Comparison of ENCODE assay signal across 26 cellular contexts in the genomic region with DNA sequence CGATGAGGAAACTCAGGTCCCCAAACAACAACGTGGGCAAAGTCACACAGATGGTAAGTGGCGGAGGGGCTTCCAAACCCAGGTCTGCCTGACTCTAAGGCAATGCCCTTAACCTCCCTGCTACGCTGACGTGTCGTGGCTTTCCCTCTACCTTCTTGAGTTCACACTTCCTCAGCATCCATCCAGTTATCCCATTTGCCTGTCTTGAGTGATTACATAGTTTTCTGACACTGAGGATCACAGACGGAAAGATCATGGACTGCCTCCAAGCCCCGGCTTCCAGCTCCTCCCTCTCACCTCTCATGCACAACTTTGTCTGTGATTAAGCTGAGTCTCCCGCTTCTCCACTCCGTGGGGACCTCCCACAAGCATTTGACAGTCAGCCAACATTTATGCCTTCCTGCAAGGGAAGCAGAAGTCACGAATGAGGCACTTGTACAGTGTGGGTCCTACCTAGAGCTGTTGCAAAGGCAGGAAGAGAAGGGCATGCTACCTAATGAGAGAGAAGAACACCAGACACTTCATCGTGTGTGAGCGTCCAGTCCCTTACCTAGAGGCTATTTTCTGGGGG. TPM values are rescaled to one million over a fixed set of nuclear protein-coding genes. Genes with fewer than 3 reads are reported as not detected.
DNase-seq lines count a peak whose midpoint lies in the region; ATAC-seq and TF ChIP-seq lines count a peak whose summit lies in the region.
"Had no signal": no experiment of that assay in that cellular context is flagged by ENCODE, and none has a peak within 500 bp of the region (broad histone marks: within the 10 kb centered on the region; RNA-seq: fewer than 3 reads in every experiment).

No MANE protein-coding gene starts in this region.

- H3K27ac ChIP-seq in ovary: no peak overlapping the region
- H3K27ac ChIP-seq: epithelial cell of prostate, right lobe of liver had no signal

- H3K27ac Mint-ChIP-seq in brain: peak overlapping the region in 3 of 5 experiments; percentile 1 to 76 (median 32)
- peak overlapping the region; percentile 25 to 90 (median 69) for H3K27ac Mint-ChIP-seq in naive B cell
- no peak overlapping the region for H3K27ac Mint-ChIP-seq in immature natural killer cell
- H3K27ac Mint-ChIP-seq in activated CD4-positive, alpha-beta T cell treated with anti-CD3 and anti-CD28 coated beads, Interleukin-2, amount 10 ng/mL, durations not matched to agents 24 days and 14 days: no peak overlapping the region
- H3K27ac Mint-ChIP-seq: activated CD8-positive, alpha-beta T cell treated with anti-CD3 and anti-CD28 coated beads, Interleukin-2, amount 10 ng/mL, durations not matched to agents 7 days and 5 days; activated naive CD8-positive, alpha-beta T cell treated with anti-CD3 and anti-CD28 coated beads, Interleukin-2, amount 10 ng/mL, durations not matched to agents 7 days and 5 days had no signal

- intact Hi-C loops in cardiac septum (cut with DNase I): no loop called here
- intact Hi-C loops in Right ventricle myocardium superior (cut with DNase I): no loop called here
- intact Hi-C loops in activated CD4-positive, alpha-beta T cell treated with anti-CD3 and anti-CD28 coated beads, Interleukin-2, amount 10 ng/mL, durations not matched to agents 24 days and 14 days (cut with micrococcal nuclease): no loop called here
- intact Hi-C loops in ovary (cut with DNase I): no loop called here

- H3K27me3 Mint-ChIP-seq in brain (no peaks in the 10 kb centered on the region), naive B cell (no peaks in the 10 kb centered on the region), immature natural killer cell (ENCODE audit: low read depth in 3 of 3) (no peaks in the 10 kb centered on the region)
- no peaks in the 10 kb centered on the region for H3K27me3 Mint-ChIP-seq in activated CD4-positive, alpha-beta T cell treated with anti-CD3 and anti-CD28 coated beads, Interleukin-2, amount 10 ng/mL, durations not matched to agents 24 days and 14 days
- H3K27me3 Mint-ChIP-seq: activated naive CD8-positive, alpha-beta T cell treated with anti-CD3 and anti-CD28 coated beads, Interleukin-2, amount 10 ng/mL, durations not matched to agents 7 days and 5 days had no signal

- no peak for TF ChIP-seq POLR2A in ovary (IDR thresholded peaks at IDR 0.05)

- H3K4me1 ChIP-seq in ovary (ENCODE audit: insufficient read depth): no peaks in the 10 kb centered on the region

- no peaks in the 10 kb centered on the region for H3K36me3 ChIP-seq in ovary

- 71 to 78% (median 73%) methylated on average over 13 of the region's 13 CpGs for WGBS in ovary, 3 donors

- H3K27me3 ChIP-seq in ovary: no peaks in the 10 kb centered on the region
- H3K27me3 ChIP-seq: right lobe of liver had no signal

- no peak overlapping the region for H3K4me3 ChIP-seq in ovary
- H3K4me3 ChIP-seq: mucosa of descending colon, right lobe of liver had no signal

- no peak for TF ChIP-seq EP300 in ovary (IDR thresholded peaks at IDR 0.05)

- H3K9me3 ChIP-seq in ovary: no peaks in the 10 kb centered on the region
- H3K9me3 ChIP-seq: mucosa of descending colon, right lobe of liver had no signal

- DNase-seq in cardiac septum (ENCODE audit: low spot score) (peak; percentile 71), Right ventricle myocardium superior (no peak), naive B cell (no peak), NCI-H2196 (lab: John Stamatoyannopoulos, UW; ENCODE audit: unreplicated experiment) (no peak), immature natural killer cell (no peak), ovary (no peak)
- DNase-seq in activated CD4-positive, alpha-beta T cell treated with anti-CD3 and anti-CD28 coated beads, Interleukin-2, amount 10 ng/mL, durations not matched to agents 24 days and 14 days: no peak
- DNase-seq: activated CD4-positive, CD25-positive, alpha-beta regulatory T cell treated with anti-CD3 and anti-CD28 coated beads, Interleukin-2, amount 50 U/mL, for 72 hours; activated CD8-positive, alpha-beta T cell treated with anti-CD3 and anti-CD28 coated beads, Interleukin-2, amount 10 ng/mL, durations not matched to agents 7 days and 5 days; activated gamma-delta T cell; activated naive CD8-positive, alpha-beta T cell treated with anti-CD3 and anti-CD28 coated beads, Interleukin-2, amount 10 ng/mL, durations not matched to agents 7 days and 5 days; cerebellar nuclear complex; DMS153; kidney; mucosa of descending colon; NCI-H1105 treated with DMSO at 0.1 percent for 48 hours; NCI-H2029; NCI-H2227 treated with DMSO at 0.1 percent for 48 hours; NCI-H69; posterior cingulate gyrus; stimulated activated CD4-positive, alpha-beta T cell treated with anti-CD3 and anti-CD28 coated beads, Interleukin-12 subunit alpha, Interleukin-12 subunit beta, amount 100 ng/mL, for 4 hours; stimulated activated CD4-positive, alpha-beta T cell treated with anti-CD3 and anti-CD28 coated beads, Interleukin-4, amount 100 ng/mL, for 24 hours; stimulated activated naive CD4-positive, alpha-beta T cell had no signal

- no peak overlapping the region for H3K4me3 Mint-ChIP-seq in brain
- H3K4me3 Mint-ChIP-seq in naive B cell: peak overlapping the region in 1 of 8 donors; percentile 74
- no peak overlapping the region for H3K4me3 Mint-ChIP-seq in immature natural killer cell
- H3K4me3 Mint-ChIP-seq in activated CD4-positive, alpha-beta T cell treated with anti-CD3 and anti-CD28 coated beads, Interleukin-2, amount 10 ng/mL, durations not matched to agents 24 days and 14 days: no peak overlapping the region
- H3K4me3 Mint-ChIP-seq: activated CD8-positive, alpha-beta T cell treated with anti-CD3 and anti-CD28 coated beads, Interleukin-2, amount 10 ng/mL, durations not matched to agents 7 days and 5 days; activated naive CD8-positive, alpha-beta T cell treated with anti-CD3 and anti-CD28 coated beads, Interleukin-2, amount 10 ng/mL, durations not matched to agents 7 days and 5 days had no signal

- H3K36me3 Mint-ChIP-seq in brain: peaks cover 73% of the 10 kb centered on the region
- H3K36me3 Mint-ChIP-seq in naive B cell: peaks cover 13 to 16% of the 10 kb centered on the region in 2 donors
- peaks cover 26 to 52% (median 27%) of the 10 kb centered on the region in 3 donors for H3K36me3 Mint-ChIP-seq in immature natural killer cell
- H3K36me3 Mint-ChIP-seq in activated CD4-positive, alpha-beta T cell treated with anti-CD3 and anti-CD28 coated beads, Interleukin-2, amount 10 ng/mL, durations not matched to agents 24 days and 14 days (ENCODE audit: low read depth): peaks cover 46% of the 10 kb centered on the region

- H3K4me1 Mint-ChIP-seq in brain: peaks cover 7% of the 10 kb centered on the region
- H3K4me1 Mint-ChIP-seq in naive B cell: peaks cover 19 to 64% (median 53%) of the 10 kb centered on the region in 3 donors
- H3K4me1 Mint-ChIP-seq in immature natural killer cell: peaks cover 0 to 1% of the 10 kb centered on the region in 2 donors
- no peaks in the 10 kb centered on the region for H3K4me1 Mint-ChIP-seq in activated CD4-positive, alpha-beta T cell treated with anti-CD3 and anti-CD28 coated beads, Interleukin-2, amount 10 ng/mL, durations not matched to agents 24 days and 14 days
- H3K4me1 Mint-ChIP-seq: activated naive CD8-positive, alpha-beta T cell treated with anti-CD3 and anti-CD28 coated beads, Interleukin-2, amount 10 ng/mL, durations not matched to agents 7 days and 5 days had no signal

- H3K9me3 Mint-ChIP-seq in brain (no peaks in the 10 kb centered on the region), naive B cell (no peaks in the 10 kb centered on the region), immature natural killer cell (peaks cover 0 to 1% (median 0%) of the 10 kb centered on the region in 6 donors)
- no peaks in the 10 kb centered on the region for H3K9me3 Mint-ChIP-seq in activated CD4-positive, alpha-beta T cell treated with anti-CD3 and anti-CD28 coated beads, Interleukin-2, amount 10 ng/mL, durations not matched to agents 24 days and 14 days

- ATAC-seq in Right ventricle myocardium superior (ENCODE audit: poor library complexity) (no peak), naive B cell (ENCODE audit: low read depth in 2 of 2) (no peak)
- ATAC-seq: activated CD8-positive, alpha-beta T cell treated with anti-CD3 and anti-CD28 coated beads, Interleukin-2, amount 10 ng/mL, durations not matched to agents 7 days and 5 days; mucosa of descending colon had no signal

- TF ChIP-seq CTCF in brain (conservative IDR thresholded peaks at IDR 0.05) (no peak), ovary (IDR thresholded peaks at IDR 0.05) (no peak)

RNA-seq across cellular contexts. Expression of a gene that starts 33.8 kb away (rescaled TPM):
- 30.5 TPM for total RNA-seq in cardiac septum
- total RNA-seq in Right ventricle myocardium superior: 36.0 TPM
- polyA plus RNA-seq in brain (ENCODE audit: insufficient read depth, low read depth, low replicate concordance): 39.1 TPM
- 10 to 100 TPM; 21.9 to 50.4 (median 26.7) TPM for polyA plus RNA-seq in naive B cell (ENCODE audit: low read depth in 6 of 6)
- polyA plus RNA-seq in immature natural killer cell: 10 to 100 TPM; 19.0 to 40.3 (median 23.5) TPM
- 25.1 and 26.8 TPM in 2 replicates for total RNA-seq in activated CD4-positive, alpha-beta T cell treated with anti-CD3 and anti-CD28 coated beads, Interleukin-2, amount 10 ng/mL, durations not matched to agents 24 days and 14 days
- 10 to 100 TPM in 1 of 7 donors, 1 to 10 TPM in 6; 4.7 to 10.2 (median 6.1) TPM for total RNA-seq in ovary
- 10 to 100 TPM in 1 of 2 donors, 1 to 10 TPM in 1; 7.7 to 11.9 TPM for polyA plus RNA-seq in ovary

Comparison
In these comparisons a context has a peak if more than half of its experiments do, and no peak if none do; other contexts are left out.
1. H3K27ac Mint-ChIP-seq: peak in brain (3 of 5) and naive B cell (6 of 6); none in immature natural killer cell (0 of 6) and activated CD4-positive, alpha-beta T cell treated with anti-CD3 and anti-CD28 coated beads, Interleukin-2, amount 10 ng/mL, durations not matched to agents 24 days and 14 days (single experiment).